Comparison of ENCODE assay signal across 1 cellular context in genomic region chr5:56612759-56613158, GRCh38.
TF ChIP-seq lines count a peak whose summit lies in the region.

No MANE protein-coding gene starts in this region.

TF ChIP-seq in IMR-90, 13 proteins besides CTCF, POLR2A, EP300 and RAD21 (continued from another document):
- TF ChIP-seq ELK1 (IDR thresholded peaks at IDR 0.05; ENCODE audit: borderline replicate concordance, low read depth, low read length) (no peak), MXI1 (IDR thresholded peaks at IDR 0.05; ENCODE audit: borderline replicate concordance, low read depth, low read length) (no peak), CHD1 (IDR thresholded peaks at IDR 0.05; ENCODE audit: low read depth, low read length) (no peak), CEBPB (IDR thresholded peaks at IDR 0.05; ENCODE audit: low read depth, low read length) (no peak), RCOR1 (IDR thresholded peaks at IDR 0.05; ENCODE audit: insufficient replicate concordance, low read length) (no peak), FOS (IDR thresholded peaks at IDR 0.05; ENCODE audit: low read depth, low read length) (no peak), SMC3 (IDR thresholded peaks at IDR 0.05; ENCODE audit: low read depth, low read length) (no peak), MAZ (IDR thresholded peaks at IDR 0.05; ENCODE audit: borderline replicate concordance, low read depth, low read length) (no peak), USF2 (IDR thresholded peaks at IDR 0.05; ENCODE audit: low read depth, low read length) (no peak), NFE2L2 (IDR thresholded peaks at IDR 0.05; ENCODE audit: low read depth, low read length) (no peak)
TF ChIP-seq in IMR-90: peak in this region for 0.
